1 cellular context compared by ENCODE assay signal in the genomic region with DNA sequence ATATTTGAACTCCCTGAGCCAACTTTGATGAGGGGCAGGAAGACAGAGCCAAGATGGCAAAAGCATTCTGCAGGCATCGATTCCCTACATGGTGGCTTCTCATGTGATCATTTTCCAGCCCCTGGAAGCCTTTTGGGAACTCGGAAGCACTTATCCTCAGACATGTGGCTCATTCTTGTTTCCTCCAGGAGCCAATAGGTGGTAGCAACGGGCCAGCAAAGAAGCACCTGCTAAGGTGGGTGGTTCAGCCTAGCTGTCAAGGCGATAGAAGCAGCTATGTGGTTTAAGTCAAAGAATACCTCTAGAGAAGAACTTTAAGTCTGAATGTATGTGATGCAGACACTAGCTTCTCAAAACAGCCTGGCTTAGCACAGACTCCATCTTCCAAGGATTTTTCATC.
TF ChIP-seq lines count a peak whose summit lies in the region.

No MANE protein-coding gene starts in this region.

TF ChIP-seq in GM12878, 131 proteins besides CTCF, POLR2A, EP300 and RAD21 (continued from another document):
- TF ChIP-seq, protein P1, sequence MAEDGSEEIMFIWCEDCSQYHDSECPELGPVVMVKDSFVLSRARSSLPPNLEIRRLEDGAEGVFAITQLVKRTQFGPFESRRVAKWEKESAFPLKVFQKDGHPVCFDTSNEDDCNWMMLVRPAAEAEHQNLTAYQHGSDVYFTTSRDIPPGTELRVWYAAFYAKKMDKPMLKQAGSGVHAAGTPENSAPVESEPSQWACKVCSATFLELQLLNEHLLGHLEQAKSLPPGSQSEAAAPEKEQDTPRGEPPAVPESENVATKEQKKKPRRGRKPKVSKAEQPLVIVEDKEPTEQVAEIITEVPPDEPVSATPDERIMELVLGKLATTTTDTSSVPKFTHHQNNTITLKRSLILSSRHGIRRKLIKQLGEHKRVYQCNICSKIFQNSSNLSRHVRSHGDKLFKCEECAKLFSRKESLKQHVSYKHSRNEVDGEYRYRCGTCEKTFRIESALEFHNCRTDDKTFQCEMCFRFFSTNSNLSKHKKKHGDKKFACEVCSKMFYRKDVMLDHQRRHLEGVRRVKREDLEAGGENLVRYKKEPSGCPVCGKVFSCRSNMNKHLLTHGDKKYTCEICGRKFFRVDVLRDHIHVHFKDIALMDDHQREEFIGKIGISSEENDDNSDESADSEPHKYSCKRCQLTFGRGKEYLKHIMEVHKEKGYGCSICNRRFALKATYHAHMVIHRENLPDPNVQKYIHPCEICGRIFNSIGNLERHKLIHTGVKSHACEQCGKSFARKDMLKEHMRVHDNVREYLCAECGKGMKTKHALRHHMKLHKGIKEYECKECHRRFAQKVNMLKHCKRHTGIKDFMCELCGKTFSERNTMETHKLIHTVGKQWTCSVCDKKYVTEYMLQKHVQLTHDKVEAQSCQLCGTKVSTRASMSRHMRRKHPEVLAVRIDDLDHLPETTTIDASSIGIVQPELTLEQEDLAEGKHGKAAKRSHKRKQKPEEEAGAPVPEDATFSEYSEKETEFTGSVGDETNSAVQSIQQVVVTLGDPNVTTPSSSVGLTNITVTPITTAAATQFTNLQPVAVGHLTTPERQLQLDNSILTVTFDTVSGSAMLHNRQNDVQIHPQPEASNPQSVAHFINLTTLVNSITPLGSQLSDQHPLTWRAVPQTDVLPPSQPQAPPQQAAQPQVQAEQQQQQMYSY (CRISPR knock-in tag; IDR thresholded peaks at IDR 0.05), result no peak
- TF ChIP-seq CREB1 (IDR thresholded peaks at IDR 0.05; ENCODE audit: low read depth), result no peak
